ENCODE assay signal across 18 cellular contexts in the genomic region with DNA sequence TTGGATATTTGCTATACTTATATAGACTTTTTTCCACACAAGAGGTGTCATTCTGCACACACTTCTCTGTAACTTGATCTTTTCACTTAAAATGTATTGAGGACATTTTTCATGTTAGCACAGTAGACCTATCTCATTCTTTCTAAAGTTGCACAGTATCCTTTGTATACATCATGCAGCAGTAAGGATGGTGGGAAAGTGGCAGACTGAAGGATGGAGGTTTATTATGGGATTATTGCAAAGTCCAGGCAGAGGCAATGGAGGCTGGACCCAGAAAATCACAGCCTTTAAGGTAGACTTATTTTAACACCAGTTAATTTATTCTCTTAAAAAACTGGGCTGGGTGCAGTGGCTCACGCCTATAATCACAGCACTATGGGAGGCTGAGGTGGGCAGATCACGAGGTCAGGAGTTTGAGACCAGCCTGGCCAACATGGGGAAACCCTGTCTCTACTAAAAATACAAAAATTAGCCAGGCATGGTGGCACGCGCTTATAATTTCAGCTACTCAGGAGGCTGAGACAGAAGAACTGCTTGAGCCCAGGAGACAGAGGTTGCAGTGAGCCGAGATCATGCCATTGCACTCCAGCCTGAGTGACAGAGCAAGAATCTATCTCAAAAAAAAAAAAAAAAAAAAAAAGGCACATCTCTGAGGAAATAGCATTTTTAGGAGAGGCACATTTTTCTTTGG. TPM values are rescaled to one million over a fixed set of nuclear protein-coding genes. Genes with fewer than 3 reads are reported as not detected.
DNase-seq lines count a peak whose midpoint lies in the region; ATAC-seq and TF ChIP-seq lines count a peak whose summit lies in the region.
"Had no signal": no experiment of that assay in that cellular context is flagged by ENCODE, and none has a peak within 500 bp of the region (broad histone marks: within the 10 kb centered on the region; RNA-seq: fewer than 3 reads in every experiment).

No MANE protein-coding gene starts in this region.

- no peak for ATAC-seq in natural killer cell treated with Interleukin-12 subunit alpha and Interleukin-12 subunit beta and Interleukin-15 and Interleukin-18, amount 100 ng/mL, for 72 hours
- ATAC-seq in natural killer cell (no peak), GM21529 (IDR thresholded peaks at IDR 0.05; ENCODE audit: unreplicated experiment) (no peak)
- ATAC-seq in activated naive CD8-positive, alpha-beta T cell treated with anti-CD3 and anti-CD28 coated beads, Interleukin-2, amount 50 U/mL, for 24 hours, result no peak
- ATAC-seq in stimulated activated naive CD8-positive, alpha-beta T cell treated with anti-CD3 and anti-CD28 coated beads, Interleukin-15, amount 100 ng/mL, for 72 hours, result no peak

- no peak overlapping the region for H3K4ac ChIP-seq in mesenchymal stem cell (ENCODE audit: low read depth in 1 of 2, low read length in 2 of 2)

- H3K36me3 ChIP-seq in OCI-LY3 (replicated peaks; ENCODE audit: low read depth, low read length) (no peaks in the 10 kb centered on the region), mesenchymal stem cell (ENCODE audit: control insufficient read depth in 1 of 2, insufficient read depth in 2 of 2, low read depth in 1 of 2, low read length in 2 of 2) (no peaks in the 10 kb centered on the region)

- no peak overlapping the region for H4K91ac ChIP-seq in mesenchymal stem cell (ENCODE audit: low read length)

- no peak overlapping the region for H3K23ac ChIP-seq in mesenchymal stem cell (ENCODE audit: low read length in 2 of 2)

- peaks cover 49% of the 10 kb centered on the region for H3K4me1 ChIP-seq in OCI-LY3 (ENCODE audit: low read length)
- H3K4me1 ChIP-seq in mesenchymal stem cell (ENCODE audit: control insufficient read depth, insufficient read depth, low read depth, low read length), result no peaks in the 10 kb centered on the region

- peak overlapping the region; percentile 90 for H3K4me3 Mint-ChIP-seq in natural killer cell treated with Interleukin-12 subunit alpha and Interleukin-12 subunit beta and Interleukin-15 and Interleukin-18, amount 100 ng/mL, for 72 hours
- H3K4me3 Mint-ChIP-seq in natural killer cell, result no peak overlapping the region
- H3K4me3 Mint-ChIP-seq in activated naive CD8-positive, alpha-beta T cell treated with anti-CD3 and anti-CD28 coated beads, Interleukin-2, amount 50 U/mL, for 24 hours, result peak overlapping the region; percentile 54
- H3K4me3 Mint-ChIP-seq in stimulated activated naive CD8-positive, alpha-beta T cell treated with anti-CD3 and anti-CD28 coated beads, Interleukin-15, amount 100 ng/mL, for 72 hours, result peak overlapping the region; percentile 4 to 30
- H3K4me3 Mint-ChIP-seq: nephron had no signal

- TF ChIP-seq CTCF in natural killer cell (IDR thresholded peaks at IDR 0.05) (no peak), OCI-LY3 (IDR thresholded peaks at IDR 0.05; ENCODE audit: low read depth, low read length) (no peak)

- no peaks in the 10 kb centered on the region for H3K9me3 ChIP-seq in OCI-LY3 (ENCODE audit: insufficient read depth, low read length)
- peaks cover 4% of the 10 kb centered on the region for H3K9me3 ChIP-seq in mesenchymal stem cell (ENCODE audit: control insufficient read depth, low read length)

- H3K79me2 ChIP-seq in OCI-LY3 (ENCODE audit: low read length), result no peaks in the 10 kb centered on the region
- H3K79me2 ChIP-seq: hepatocyte had no signal

- no peaks in the 10 kb centered on the region for H3K79me1 ChIP-seq in mesenchymal stem cell (replicated peaks; ENCODE audit: low read length, poor library complexity, severe bottlenecking)

- no peaks in the 10 kb centered on the region for H3K27me3 Mint-ChIP-seq in natural killer cell treated with Interleukin-12 subunit alpha and Interleukin-12 subunit beta and Interleukin-15 and Interleukin-18, amount 100 ng/mL, for 72 hours
- H3K27me3 Mint-ChIP-seq in natural killer cell (ENCODE audit: low read depth in 2 of 2), result peaks cover 0 to 9% of the 10 kb centered on the region in 2 donors
- H3K27me3 Mint-ChIP-seq in activated naive CD8-positive, alpha-beta T cell treated with anti-CD3 and anti-CD28 coated beads, Interleukin-2, amount 50 U/mL, for 24 hours, result no peaks in the 10 kb centered on the region
- no peaks in the 10 kb centered on the region for H3K27me3 Mint-ChIP-seq in stimulated activated naive CD8-positive, alpha-beta T cell treated with anti-CD3 and anti-CD28 coated beads, Interleukin-15, amount 100 ng/mL, for 72 hours

- H4K8ac ChIP-seq in mesenchymal stem cell (ENCODE audit: low read length), result no peak overlapping the region

- H3K27me3 ChIP-seq in OCI-LY3 (ENCODE audit: low read depth, low read length), result no peaks in the 10 kb centered on the region
- H3K27me3 ChIP-seq in mesenchymal stem cell (ENCODE audit: control insufficient read depth in 1 of 2, insufficient read depth in 1 of 2, low read length in 2 of 2), result no peaks in the 10 kb centered on the region
- H3K27me3 ChIP-seq: hepatocyte had no signal

- H2BK5ac ChIP-seq in mesenchymal stem cell (ENCODE audit: low read depth, low read length, poor library complexity, severe bottlenecking), result no peak overlapping the region

- no peak overlapping the region for H3K14ac ChIP-seq in mesenchymal stem cell (ENCODE audit: low read length in 2 of 2)

- intact Hi-C loops in natural killer cell (cut with micrococcal nuclease), result no loop called here

- peaks cover 38% of the 10 kb centered on the region for H3K36me3 Mint-ChIP-seq in natural killer cell treated with Interleukin-12 subunit alpha and Interleukin-12 subunit beta and Interleukin-15 and Interleukin-18, amount 100 ng/mL, for 72 hours
- H3K36me3 Mint-ChIP-seq in natural killer cell, result no peaks in the 10 kb centered on the region
- peaks cover 87% of the 10 kb centered on the region for H3K36me3 Mint-ChIP-seq in activated naive CD8-positive, alpha-beta T cell treated with anti-CD3 and anti-CD28 coated beads, Interleukin-2, amount 50 U/mL, for 24 hours (ENCODE audit: low read depth)

- H2AFZ ChIP-seq in OCI-LY3 (ENCODE audit: low read depth, low read length) (no peak overlapping the region), mesenchymal stem cell (ENCODE audit: low read depth, low read length) (no peak overlapping the region)
- H2AFZ ChIP-seq: hepatocyte had no signal

- peaks cover 63 to 75% of the 10 kb centered on the region in 2 donors for H3K4me1 Mint-ChIP-seq in natural killer cell treated with Interleukin-12 subunit alpha and Interleukin-12 subunit beta and Interleukin-15 and Interleukin-18, amount 100 ng/mL, for 72 hours (ENCODE audit: low read depth in 2 of 2)
- peaks cover 19 to 22% of the 10 kb centered on the region in 2 donors for H3K4me1 Mint-ChIP-seq in natural killer cell
- peaks cover 77% of the 10 kb centered on the region for H3K4me1 Mint-ChIP-seq in activated naive CD8-positive, alpha-beta T cell treated with anti-CD3 and anti-CD28 coated beads, Interleukin-2, amount 50 U/mL, for 24 hours
- H3K4me1 Mint-ChIP-seq in stimulated activated naive CD8-positive, alpha-beta T cell treated with anti-CD3 and anti-CD28 coated beads, Interleukin-15, amount 100 ng/mL, for 72 hours, result peaks cover 73% of the 10 kb centered on the region
- H3K4me1 Mint-ChIP-seq: nephron had no signal

- H2BK120ac ChIP-seq in mesenchymal stem cell (ENCODE audit: low read depth, low read length), result no peak overlapping the region

- H3K27ac ChIP-seq in OCI-LY3 (ENCODE audit: low read length), result no peak overlapping the region
- no peak overlapping the region for H3K27ac ChIP-seq in mesenchymal stem cell (ENCODE audit: low read length, poor library complexity, severe bottlenecking)
- H3K27ac ChIP-seq: hepatocyte had no signal

- no peak overlapping the region for H2BK15ac ChIP-seq in mesenchymal stem cell (ENCODE audit: low read depth, poor library complexity, severe bottlenecking)

- H3K18ac ChIP-seq in mesenchymal stem cell (ENCODE audit: low read depth in 1 of 2, low read length in 2 of 2), result no peak overlapping the region

- H3K27ac Mint-ChIP-seq in natural killer cell treated with Interleukin-12 subunit alpha and Interleukin-12 subunit beta and Interleukin-15 and Interleukin-18, amount 100 ng/mL, for 72 hours, result peak overlapping the region; percentile 95 to 96
- no peak overlapping the region for H3K27ac Mint-ChIP-seq in natural killer cell
- peak overlapping the region; percentile 99 for H3K27ac Mint-ChIP-seq in activated naive CD8-positive, alpha-beta T cell treated with anti-CD3 and anti-CD28 coated beads, Interleukin-2, amount 50 U/mL, for 24 hours
- H3K27ac Mint-ChIP-seq in stimulated activated naive CD8-positive, alpha-beta T cell treated with anti-CD3 and anti-CD28 coated beads, Interleukin-15, amount 100 ng/mL, for 72 hours, result peak overlapping the region in 1 of 2 donors; percentile 89
- H3K27ac Mint-ChIP-seq: nephron had no signal

- peaks cover 9% of the 10 kb centered on the region for H3K9me3 Mint-ChIP-seq in natural killer cell treated with Interleukin-12 subunit alpha and Interleukin-12 subunit beta and Interleukin-15 and Interleukin-18, amount 100 ng/mL, for 72 hours
- H3K9me3 Mint-ChIP-seq in natural killer cell, result no peaks in the 10 kb centered on the region
- no peaks in the 10 kb centered on the region for H3K9me3 Mint-ChIP-seq in activated naive CD8-positive, alpha-beta T cell treated with anti-CD3 and anti-CD28 coated beads, Interleukin-2, amount 50 U/mL, for 24 hours
- H3K9me3 Mint-ChIP-seq in stimulated activated naive CD8-positive, alpha-beta T cell treated with anti-CD3 and anti-CD28 coated beads, Interleukin-15, amount 100 ng/mL, for 72 hours, result peaks cover 0 to 7% of the 10 kb centered on the region in 2 donors
- H3K9me3 Mint-ChIP-seq: nephron had no signal

- peak overlapping the region; percentile 31 for H3K4me2 ChIP-seq in OCI-LY3 (ENCODE audit: low read length)
- H3K4me2 ChIP-seq in mesenchymal stem cell (ENCODE audit: low read length, poor library complexity, severe bottlenecking), result no peak overlapping the region
- H3K4me2 ChIP-seq: hepatocyte had no signal

- 0 out of 2 replicates have a peak overlapping the region, but pooled peaks have one; percentile 3 for H3K4me3 ChIP-seq in OCI-LY3 (ENCODE audit: low read length)
- no peak overlapping the region for H3K4me3 ChIP-seq in mesenchymal stem cell (ENCODE audit: insufficient read depth in 1 of 2, low read depth in 1 of 2, low read length in 2 of 2)
- H3K4me3 ChIP-seq: hepatocyte had no signal

- H3K9ac ChIP-seq in OCI-LY3 (ENCODE audit: low read length), result no peak overlapping the region
- no peak overlapping the region for H3K9ac ChIP-seq in mesenchymal stem cell (ENCODE audit: low read length)

- H4K20me1 ChIP-seq in OCI-LY3 (ENCODE audit: insufficient read depth, low read length), result no peaks in the 10 kb centered on the region

- H2BK12ac ChIP-seq in mesenchymal stem cell (ENCODE audit: low read length in 2 of 2), result no peak overlapping the region

- WGBS in mesenchymal stem cell, result 92% methylated on average over 5 of the region's 5 CpGs

- H2AK5ac ChIP-seq in mesenchymal stem cell (ENCODE audit: low read length, severe bottlenecking), result no peak overlapping the region

- no peak for DNase-seq in natural killer cell treated with Interleukin-12 subunit alpha and Interleukin-12 subunit beta and Interleukin-15 and Interleukin-18, amount 100 ng/mL, for 72 hours (ENCODE audit: low spot score)
- DNase-seq in natural killer cell, result no peak
- no peak for DNase-seq in activated naive CD8-positive, alpha-beta T cell treated with anti-CD3 and anti-CD28 coated beads, Interleukin-2, amount 50 U/mL, for 24 hours
- no peak for DNase-seq in stimulated activated naive CD8-positive, alpha-beta T cell treated with anti-CD3 and anti-CD28 coated beads, Interleukin-15, amount 100 ng/mL, for 72 hours
- DNase-seq in ecto neural progenitor cell (ENCODE audit: low spot score), result no peak
- no peak for DNase-seq in mesenchymal stem cell
- DNase-seq: cerebellar nuclear complex; HCEC 1CT; kidney; mammary epithelial cell; NCI-H1694; NCI-H446; stimulated activated CD4-positive, alpha-beta T cell treated with anti-CD3 and anti-CD28 coated beads, Interleukin-4, amount 100 ng/mL, for 1 hour had no signal

RNA-seq across cellular contexts. Expression of gene SLAMF1, which starts 25.8 kb away (rescaled TPM):
- total RNA-seq in natural killer cell treated with Interleukin-12 subunit alpha and Interleukin-12 subunit beta and Interleukin-15 and Interleukin-18, amount 100 ng/mL, for 72 hours, result 10 to 100 TPM; 52.1 to 86.2 TPM
- 1 to 10 TPM; 1.1 to 3.5 (median 2.1) TPM for total RNA-seq in natural killer cell
- polyA plus RNA-seq in mesenchymal stem cell (2013, experiment 1 of 2), result 0.12 TPM
- 0.15 TPM for polyA plus RNA-seq in mesenchymal stem cell (2013, experiment 2 of 2)
- total RNA-seq: mammary epithelial cell, skeletal muscle tissue had no signal
- polyA plus RNA-seq: mammary epithelial cell had no signal

RNA-seq across cellular contexts. Expression of gene CD84, which starts 41.8 kb away (rescaled TPM):
- total RNA-seq in natural killer cell treated with Interleukin-12 subunit alpha and Interleukin-12 subunit beta and Interleukin-15 and Interleukin-18, amount 100 ng/mL, for 72 hours, result 10 to 100 TPM in 1 of 2 donors, 1 to 10 TPM in 1; 3.8 to 13.4 TPM
- 10 to 100 TPM; 11.1 to 56.7 (median 12.9) TPM for total RNA-seq in natural killer cell
- polyA plus RNA-seq in mesenchymal stem cell (2013, experiment 1 of 2), result not detected
- polyA plus RNA-seq in mesenchymal stem cell (2013, experiment 2 of 2), result not detected
- total RNA-seq: mammary epithelial cell had no signal
- polyA plus RNA-seq: mammary epithelial cell had no signal

Comparison
In these comparisons a context has a peak if more than half of its experiments do, and no peak if none do; other contexts are left out.
1. H3K27ac Mint-ChIP-seq: peak in natural killer cell treated with Interleukin-12 subunit alpha and Interleukin-12 subunit beta and Interleukin-15 and Interleukin-18, amount 100 ng/mL, for 72 hours (2 of 2) and activated naive CD8-positive, alpha-beta T cell treated with anti-CD3 and anti-CD28 coated beads, Interleukin-2, amount 50 U/mL, for 24 hours (single experiment); none in natural killer cell (0 of 2).
2. RNA of gene SLAMF1, which starts 25.8 kb away (total RNA-seq): 52.1 to 86.2 TPM in natural killer cell treated with Interleukin-12 subunit alpha and Interleukin-12 subunit beta and Interleukin-15 and Interleukin-18, amount 100 ng/mL, for 72 hours; 1.1 to 3.5 TPM in natural killer cell; every median in the first group is over 10 times any median in the second.